Comparison of ENCODE assay signal across 1 cellular context in the genomic region with DNA sequence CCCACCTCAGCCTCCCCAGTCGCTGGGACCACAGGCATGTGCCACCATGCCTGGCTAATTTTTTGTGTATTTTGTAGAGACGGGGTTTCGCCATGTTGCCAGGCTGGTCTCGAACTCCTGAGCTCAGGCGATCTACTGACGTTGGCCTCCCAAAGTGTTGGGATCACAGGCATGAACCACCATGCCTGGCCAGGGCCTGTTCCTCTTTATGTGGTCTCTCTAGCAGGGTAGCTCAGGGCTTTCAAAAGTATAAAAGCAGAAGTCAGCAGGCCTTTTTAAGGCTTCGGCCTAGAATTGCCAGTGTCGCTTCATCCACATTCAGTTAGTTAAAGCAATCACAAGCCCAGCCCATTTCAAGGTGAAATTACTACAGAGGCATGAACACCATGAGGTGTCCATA.
TF ChIP-seq lines count a peak whose summit lies in the region.

No MANE protein-coding gene starts in this region.

TF ChIP-seq in WTC11, 78 proteins besides CTCF, POLR2A, EP300 and RAD21 (continued from another document):
- TF ChIP-seq, protein P1, sequence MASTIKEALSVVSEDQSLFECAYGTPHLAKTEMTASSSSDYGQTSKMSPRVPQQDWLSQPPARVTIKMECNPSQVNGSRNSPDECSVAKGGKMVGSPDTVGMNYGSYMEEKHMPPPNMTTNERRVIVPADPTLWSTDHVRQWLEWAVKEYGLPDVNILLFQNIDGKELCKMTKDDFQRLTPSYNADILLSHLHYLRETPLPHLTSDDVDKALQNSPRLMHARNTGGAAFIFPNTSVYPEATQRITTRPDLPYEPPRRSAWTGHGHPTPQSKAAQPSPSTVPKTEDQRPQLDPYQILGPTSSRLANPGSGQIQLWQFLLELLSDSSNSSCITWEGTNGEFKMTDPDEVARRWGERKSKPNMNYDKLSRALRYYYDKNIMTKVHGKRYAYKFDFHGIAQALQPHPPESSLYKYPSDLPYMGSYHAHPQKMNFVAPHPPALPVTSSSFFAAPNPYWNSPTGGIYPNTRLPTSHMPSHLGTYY (CRISPR knock-in tag; IDR thresholded peaks at IDR 0.05), result no peak
- no peak for TF ChIP-seq ZNF396 (CRISPR knock-in tag; IDR thresholded peaks at IDR 0.05; ENCODE audit: borderline replicate concordance)
- no peak for TF ChIP-seq NFATC4 (CRISPR knock-in tag; IDR thresholded peaks at IDR 0.05)
